In genomic region chr13:62113145-62113544, GRCh38 we compare ENCODE assay signal across 18 cellular contexts.
"Had no signal": no experiment of that assay in that cellular context is flagged by ENCODE, and none has a peak within 500 bp of the region (broad histone marks: within the 10 kb centered on the region; RNA-seq: fewer than 3 reads in every experiment).

No MANE protein-coding gene starts in this region.

- H3K27ac ChIP-seq: heart left ventricle, ovary, suprapubic skin had no signal

- H3K4me3 ChIP-seq: heart left ventricle, lung, ovary, suprapubic skin had no signal

- FAIRE-seq: endothelial cell of umbilical vein, frontal cortex, TTC549 had no signal

- DNase-seq: activated B cell treated with CpG ODN at 0.5 μM for 24 hours; activated CD4-positive, alpha-beta T cell treated with anti-CD3 and anti-CD28 coated beads for 48 hours; activated CD8-positive, alpha-beta memory T cell treated with anti-CD3 and anti-CD28 coated beads, Interleukin-2, amount 50 U/mL, for 4 hours; activated CD8-positive, alpha-beta T cell treated with anti-CD3 and anti-CD28 coated beads for 36 hours; activated gamma-delta T cell; activated T-cell treated with anti-CD3 and anti-CD28 coated beads, Interleukin-2, amount 50 U/mL, for 72 hours; amygdala; effector CD8-positive, alpha-beta T cell; heart left ventricle; left colon; ovary; T-helper 1 cell; trophoblast cell had no signal

- H3K4me1 ChIP-seq: heart left ventricle, suprapubic skin had no signal

- H3K9me3 ChIP-seq: ovary, suprapubic skin had no signal

- H3K36me3 ChIP-seq: heart left ventricle, ovary, suprapubic skin had no signal

- H3K27me3 ChIP-seq: heart left ventricle, ovary, suprapubic skin had no signal
